Comparison of ENCODE assay signal across 8 cellular contexts in genomic region chr18:14086459-14087231, GRCh38. TPM values are rescaled to one million over a fixed set of nuclear protein-coding genes. Genes with fewer than 3 reads are reported as not detected.
A peak's percentile ranks its signal among the peaks of the same experiment; 100 is the strongest.
DNase-seq lines count a peak whose midpoint lies in the region; ATAC-seq and TF ChIP-seq lines count a peak whose summit lies in the region.

No MANE protein-coding gene starts in this region.

- no peak overlapping the region for H3K4me3 ChIP-seq in CD8-positive, alpha-beta T cell (ENCODE audit: low read depth, low read length)
- H3K4me3 ChIP-seq in astrocyte of the cerebellum (ENCODE audit: low read depth, low read length), result no peak overlapping the region

- no peaks in the 10 kb centered on the region for H3K4me1 Mint-ChIP-seq in CD8-positive, alpha-beta T cell (ENCODE audit: low read depth)
- no peaks in the 10 kb centered on the region for H3K4me1 Mint-ChIP-seq in type B pancreatic cell (ENCODE audit: unreplicated experiment)
- no peaks in the 10 kb centered on the region for H3K4me1 Mint-ChIP-seq in activated CD4-positive, alpha-beta memory T cell treated with anti-CD3 and anti-CD28 coated beads for 36 hours (ENCODE audit: low read depth)

- no peaks in the 10 kb centered on the region for H3K27me3 ChIP-seq in CD8-positive, alpha-beta T cell (ENCODE audit: insufficient read depth, low read length)

- no peaks in the 10 kb centered on the region for H3K9me3 ChIP-seq in CD8-positive, alpha-beta T cell (ENCODE audit: low read length)

- no peak overlapping the region for H3K27ac Mint-ChIP-seq in CD8-positive, alpha-beta T cell
- H3K27ac Mint-ChIP-seq in type B pancreatic cell, result no peak overlapping the region
- no peak overlapping the region for H3K27ac Mint-ChIP-seq in activated CD4-positive, alpha-beta memory T cell treated with anti-CD3 and anti-CD28 coated beads for 36 hours

- no peak for ATAC-seq in CD8-positive, alpha-beta T cell
- ATAC-seq in GM19043 (IDR thresholded peaks at IDR 0.05; ENCODE audit: low read depth, unreplicated experiment), result peak; percentile 63
- ATAC-seq in GM21786 (IDR thresholded peaks at IDR 0.05; ENCODE audit: unreplicated experiment), result no peak

- POLR2A ChIA-PET in CD8-positive, alpha-beta T cell (lab: Charles Lee), result no interaction called here
- POLR2A ChIA-PET in activated CD4-positive, alpha-beta memory T cell treated with anti-CD3 and anti-CD28 coated beads for 36 hours (lab: Charles Lee), result no interaction called here

- TF ChIP-seq CTCF in CD8-positive, alpha-beta T cell (IDR thresholded peaks at IDR 0.05), result peak; percentile 32
- TF ChIP-seq CTCF in astrocyte of the cerebellum (IDR thresholded peaks at IDR 0.05; ENCODE audit: low read depth, low read length, missing control alignments), result peak; percentile 68
- TF ChIP-seq CTCF in type B pancreatic cell (conservative IDR thresholded peaks at IDR 0.05), result peak; percentile 85

- no peak overlapping the region for H3K27ac ChIP-seq in CD8-positive, alpha-beta T cell (ENCODE audit: low read depth, low read length)

- in situ Hi-C loops in astrocyte of the cerebellum (cut with HindIII; ENCODE audit: low sequenced_read_pairs), result no loop called here

- no peak for DNase-seq in CD8-positive, alpha-beta T cell
- DNase-seq in NCI-H2029 (lab: John Stamatoyannopoulos, UW) (peak; percentile 2), astrocyte of the cerebellum (ENCODE audit: low read depth) (no peak), inferior parietal cortex (ENCODE audit: extremely low spot score) (peak; percentile 75), type B pancreatic cell (ENCODE audit: extremely low spot score, unreplicated experiment) (no peak)
- no peak for DNase-seq in activated CD4-positive, alpha-beta memory T cell treated with anti-CD3 and anti-CD28 coated beads for 36 hours

- no peaks in the 10 kb centered on the region for H3K9me3 Mint-ChIP-seq in CD8-positive, alpha-beta T cell
- no peaks in the 10 kb centered on the region for H3K9me3 Mint-ChIP-seq in type B pancreatic cell
- no peaks in the 10 kb centered on the region for H3K9me3 Mint-ChIP-seq in activated CD4-positive, alpha-beta memory T cell treated with anti-CD3 and anti-CD28 coated beads for 36 hours

- H3K36me3 ChIP-seq in CD8-positive, alpha-beta T cell (ENCODE audit: insufficient read depth, low read length), result no peaks in the 10 kb centered on the region

- CTCF ChIA-PET in CD8-positive, alpha-beta T cell (lab: Charles Lee), result no interaction called here
- CTCF ChIA-PET in activated CD4-positive, alpha-beta memory T cell treated with anti-CD3 and anti-CD28 coated beads for 36 hours (lab: Charles Lee), result interaction anchor here (0.7 to 5.2 kb wide), 11 partner anchors 8 to 273 kb away, joined by 3 to 48 read pairs (median 3); partner anchors contain the start of gene MC5R

- no peaks in the 10 kb centered on the region for H3K36me3 Mint-ChIP-seq in CD8-positive, alpha-beta T cell
- no peaks in the 10 kb centered on the region for H3K36me3 Mint-ChIP-seq in type B pancreatic cell
- H3K36me3 Mint-ChIP-seq in activated CD4-positive, alpha-beta memory T cell treated with anti-CD3 and anti-CD28 coated beads for 36 hours, result no peaks in the 10 kb centered on the region

- H3K4me1 ChIP-seq in CD8-positive, alpha-beta T cell (ENCODE audit: insufficient read depth, low read length), result no peaks in the 10 kb centered on the region

- H3K27me3 Mint-ChIP-seq in CD8-positive, alpha-beta T cell (ENCODE audit: low read depth), result peaks cover 4% of the 10 kb centered on the region
- H3K27me3 Mint-ChIP-seq in type B pancreatic cell, result no peaks in the 10 kb centered on the region
- H3K27me3 Mint-ChIP-seq in activated CD4-positive, alpha-beta memory T cell treated with anti-CD3 and anti-CD28 coated beads for 36 hours, result no peaks in the 10 kb centered on the region

- H3K4me3 Mint-ChIP-seq in CD8-positive, alpha-beta T cell, result no peak overlapping the region
- no peak overlapping the region for H3K4me3 Mint-ChIP-seq in type B pancreatic cell
- H3K4me3 Mint-ChIP-seq in activated CD4-positive, alpha-beta memory T cell treated with anti-CD3 and anti-CD28 coated beads for 36 hours, result no peak overlapping the region

- intact Hi-C loops in CD8-positive, alpha-beta T cell (cut with DNase I, micrococcal nuclease), result loop anchor here in 1 of 2 experiments (10.0 kb wide), 1 partner anchor 262 kb away; the partner anchor contains the start of gene MC5R
- intact Hi-C loops in activated CD4-positive, alpha-beta memory T cell treated with anti-CD3 and anti-CD28 coated beads for 36 hours (cut with micrococcal nuclease), result loop anchor here (1.0 kb wide), 1 partner anchor 262 kb away; the partner anchor contains the start of gene MC5R

RNA-seq across cellular contexts. Expression of gene ZNF519, which starts 45.6 kb away (rescaled TPM):
- 1 to 10 TPM; 6.8 to 7.4 TPM for total RNA-seq in CD8-positive, alpha-beta T cell
- 10.5 and 31.4 TPM in 2 replicates for total RNA-seq in type B pancreatic cell (ENCODE audit: low replicate concordance)
- total RNA-seq in activated CD4-positive, alpha-beta memory T cell treated with anti-CD3 and anti-CD28 coated beads for 36 hours, result 10 to 100 TPM; 14.1 to 15.8 TPM

Comparison
In these comparisons a context has a peak if more than half of its experiments do, and no peak if none do; other contexts are left out.
1. DNase-seq: peak in NCI-H2029 (single experiment) and inferior parietal cortex (single experiment); none in CD8-positive, alpha-beta T cell (0 of 7), astrocyte of the cerebellum (single experiment), type B pancreatic cell (single experiment) and activated CD4-positive, alpha-beta memory T cell treated with anti-CD3 and anti-CD28 coated beads for 36 hours (single experiment).
2. CTCF ChIP-seq: peak in every context shown above with its lines; median percentile 85 in type B pancreatic cell; 68 in astrocyte of the cerebellum; 32 in CD8-positive, alpha-beta T cell.